Comparison of ENCODE assay signal across 13 cellular contexts in genomic region chr18:13264986-13265900, GRCh38. TPM values are rescaled to one million over a fixed set of nuclear protein-coding genes. Genes with fewer than 3 reads are reported as not detected.
A peak's percentile ranks its signal among the peaks of the same experiment; 100 is the strongest.
DNase-seq lines count a peak whose midpoint lies in the region; ATAC-seq and TF ChIP-seq lines count a peak whose summit lies in the region.
"Had no signal": no experiment of that assay in that cellular context is flagged by ENCODE, and none has a peak within 500 bp of the region (broad histone marks: within the 10 kb centered on the region; RNA-seq: fewer than 3 reads in every experiment).

No MANE protein-coding gene starts in this region.

- no peak for ATAC-seq in activated naive CD8-positive, alpha-beta T cell treated with anti-CD3 and anti-CD28 coated beads, Interleukin-2, amount 10 ng/mL, durations not matched to agents 7 days and 5 days (ENCODE audit: low read depth)
- ATAC-seq in psoas muscle: no peak
- ATAC-seq in GM18519 (IDR thresholded peaks at IDR 0.05; ENCODE audit: low FRiP score, unreplicated experiment): no peak
- ATAC-seq in HG02884 (IDR thresholded peaks at IDR 0.05; ENCODE audit: unreplicated experiment): no peak
- ATAC-seq in HG02678 (IDR thresholded peaks at IDR 0.05; ENCODE audit: unreplicated experiment): no peak

- no peak for TF ChIP-seq POLR2A in transverse colon (IDR thresholded peaks at IDR 0.05)

- peak; percentile 60 for DNase-seq in activated naive CD4-positive, alpha-beta T cell treated with Interleukin-2 at 50 U/mL for 16 hours
- DNase-seq in activated naive CD4-positive, alpha-beta T cell treated with anti-CD3 and anti-CD28 coated beads, Interleukin-2, amount 10 ng/mL, durations not matched to agents 7 days and 5 days: no peak
- DNase-seq in activated naive CD8-positive, alpha-beta T cell treated with anti-CD3 and anti-CD28 coated beads, Interleukin-2, amount 10 ng/mL, durations not matched to agents 7 days and 5 days: peak; percentile 25
- DNase-seq in psoas muscle (no peak), transverse colon (no peak)
- DNase-seq: foreskin keratinocyte, KBM-7, left cardiac atrium had no signal

- H3K9me3 Mint-ChIP-seq in activated naive CD4-positive, alpha-beta T cell treated with anti-CD3 and anti-CD28 coated beads, Interleukin-2, amount 10 ng/mL, durations not matched to agents 7 days and 5 days: no peaks in the 10 kb centered on the region
- H3K9me3 Mint-ChIP-seq in activated naive CD8-positive, alpha-beta T cell treated with anti-CD3 and anti-CD28 coated beads, Interleukin-2, amount 10 ng/mL, durations not matched to agents 7 days and 5 days: no peaks in the 10 kb centered on the region

- H3K9me3 ChIP-seq in psoas muscle: no peaks in the 10 kb centered on the region
- H3K9me3 ChIP-seq in transverse colon: no peaks in the 10 kb centered on the region

- H3K4me1 ChIP-seq in psoas muscle (peaks cover 72% of the 10 kb centered on the region), transverse colon (peaks cover 30 to 66% (median 43%) of the 10 kb centered on the region in 4 donors)
- H3K4me1 ChIP-seq: foreskin keratinocyte had no signal

- H3K27ac ChIP-seq in psoas muscle (peak overlapping the region; percentile 65), transverse colon (peak overlapping the region; percentile 30 to 74 (median 64))
- H3K27ac ChIP-seq: foreskin keratinocyte had no signal

- CTCF ChIA-PET in activated naive CD4-positive, alpha-beta T cell treated with anti-CD3 and anti-CD28 coated beads, Interleukin-2, amount 10 ng/mL, durations not matched to agents 7 days and 5 days (lab: Charles Lee): interaction anchor here (0.9 kb wide), 1 partner anchor 32 kb away, joined by 3 read pairs; no protein-coding TSS in a partner anchor

- WGBS in psoas muscle, 3 donors: 90 to 97% (median 93%) methylated on average over 17 of the region's 17 CpGs
- WGBS in transverse colon (ENCODE audit: low coverage in 1 of 2), 2 donors: 88 to 97% methylated on average over 11 to 17 of the region's 17 CpGs

- in situ Hi-C loops in transverse colon (cut with MboI; ENCODE audit: low pct_ligation_motif_present in 1 of 4, low pct_unique_long_range_greater_than_20kb in 1 of 4, low sequenced_read_pairs in 3 of 4): no loop called here

- intact Hi-C loops in psoas muscle (cut with DNase I) (loop anchor here (5.0 to 10.0 kb wide), 3 partner anchors 43 to 190 kb away; no protein-coding TSS in a partner anchor), transverse colon (cut with DNase I; ENCODE audit: low total_unique reads) (loop anchor here (5.0 kb wide), 1 partner anchor 43 kb away; no protein-coding TSS in a partner anchor)

- no peaks in the 10 kb centered on the region for H3K36me3 Mint-ChIP-seq in activated naive CD4-positive, alpha-beta T cell treated with anti-CD3 and anti-CD28 coated beads, Interleukin-2, amount 10 ng/mL, durations not matched to agents 7 days and 5 days
- no peaks in the 10 kb centered on the region for H3K36me3 Mint-ChIP-seq in activated naive CD8-positive, alpha-beta T cell treated with anti-CD3 and anti-CD28 coated beads, Interleukin-2, amount 10 ng/mL, durations not matched to agents 7 days and 5 days

- no peak overlapping the region for H3K4me3 Mint-ChIP-seq in activated naive CD4-positive, alpha-beta T cell treated with anti-CD3 and anti-CD28 coated beads, Interleukin-2, amount 10 ng/mL, durations not matched to agents 7 days and 5 days
- H3K4me3 Mint-ChIP-seq in activated naive CD8-positive, alpha-beta T cell treated with anti-CD3 and anti-CD28 coated beads, Interleukin-2, amount 10 ng/mL, durations not matched to agents 7 days and 5 days: peak overlapping the region; percentile 64

- no peak for TF ChIP-seq CTCF in psoas muscle (IDR thresholded peaks at IDR 0.05)
- no peak for TF ChIP-seq CTCF in transverse colon (IDR thresholded peaks at IDR 0.05)

- POLR2A ChIA-PET in activated naive CD8-positive, alpha-beta T cell treated with anti-CD3 and anti-CD28 coated beads, Interleukin-2, amount 10 ng/mL, durations not matched to agents 7 days and 5 days (lab: Charles Lee): interaction anchor here (1.2 to 1.5 kb wide), 2 partner anchors 14 to 46 kb away, joined by 3 to 5 read pairs; no protein-coding TSS in a partner anchor

- H3K4me3 ChIP-seq in psoas muscle: no peak overlapping the region
- no peak overlapping the region for H3K4me3 ChIP-seq in transverse colon

- peaks cover 71% of the 10 kb centered on the region for H3K4me1 Mint-ChIP-seq in activated naive CD4-positive, alpha-beta T cell treated with anti-CD3 and anti-CD28 coated beads, Interleukin-2, amount 10 ng/mL, durations not matched to agents 7 days and 5 days
- H3K4me1 Mint-ChIP-seq in activated naive CD8-positive, alpha-beta T cell treated with anti-CD3 and anti-CD28 coated beads, Interleukin-2, amount 10 ng/mL, durations not matched to agents 7 days and 5 days: peaks cover 42% of the 10 kb centered on the region

- H3K36me3 ChIP-seq in psoas muscle (ENCODE audit: insufficient read depth in 1 of 2, low read depth in 1 of 2) (no peaks in the 10 kb centered on the region), transverse colon (no peaks in the 10 kb centered on the region)

- no peak for TF ChIP-seq EP300 in transverse colon (IDR thresholded peaks at IDR 0.05; ENCODE audit: low read depth)

- H3K27me3 ChIP-seq in psoas muscle (ENCODE audit: insufficient read depth in 3 of 3, low read length in 2 of 3) (no peaks in the 10 kb centered on the region), transverse colon (no peaks in the 10 kb centered on the region)
- H3K27me3 ChIP-seq: dorsolateral prefrontal cortex, foreskin keratinocyte had no signal

- no peak overlapping the region for H3K27ac Mint-ChIP-seq in activated naive CD4-positive, alpha-beta T cell treated with anti-CD3 and anti-CD28 coated beads, Interleukin-2, amount 10 ng/mL, durations not matched to agents 7 days and 5 days
- H3K27ac Mint-ChIP-seq in activated naive CD8-positive, alpha-beta T cell treated with anti-CD3 and anti-CD28 coated beads, Interleukin-2, amount 10 ng/mL, durations not matched to agents 7 days and 5 days: peak overlapping the region; percentile 68

- H3K27me3 Mint-ChIP-seq in activated naive CD4-positive, alpha-beta T cell treated with anti-CD3 and anti-CD28 coated beads, Interleukin-2, amount 10 ng/mL, durations not matched to agents 7 days and 5 days: peaks cover 8% of the 10 kb centered on the region
- H3K27me3 Mint-ChIP-seq in activated naive CD8-positive, alpha-beta T cell treated with anti-CD3 and anti-CD28 coated beads, Interleukin-2, amount 10 ng/mL, durations not matched to agents 7 days and 5 days: no peaks in the 10 kb centered on the region

RNA-seq across cellular contexts. Expression of gene LDLRAD4, which starts 46.7 kb away (rescaled TPM):
- 10 to 100 TPM; 40.3 to 44.3 TPM for total RNA-seq in activated naive CD8-positive, alpha-beta T cell treated with anti-CD3 and anti-CD28 coated beads, Interleukin-2, amount 10 ng/mL, durations not matched to agents 7 days and 5 days
- total RNA-seq in psoas muscle (10 to 100 TPM in 1 of 4 donors, 1 to 10 TPM in 3; 3.8 to 13.9 (median 7.8) TPM), transverse colon (100 to 1,000 TPM in 1 of 4 donors, 10 to 100 TPM in 3; 34.8 to 277 (median 60.6) TPM)
- 1 to 10 TPM; 1.8 to 2.1 (median 2.0) TPM for polyA plus RNA-seq in psoas muscle
- total RNA-seq: foreskin keratinocyte had no signal
- polyA plus RNA-seq: AG04450, foreskin keratinocyte had no signal

Comparison
In these comparisons a context has a peak if more than half of its experiments do, and no peak if none do; other contexts are left out.
1. DNase-seq: peak in activated naive CD4-positive, alpha-beta T cell treated with Interleukin-2 at 50 U/mL for 16 hours (single experiment) and activated naive CD8-positive, alpha-beta T cell treated with anti-CD3 and anti-CD28 coated beads, Interleukin-2, amount 10 ng/mL, durations not matched to agents 7 days and 5 days (single experiment); none in activated naive CD4-positive, alpha-beta T cell treated with anti-CD3 and anti-CD28 coated beads, Interleukin-2, amount 10 ng/mL, durations not matched to agents 7 days and 5 days (single experiment), psoas muscle (0 of 2) and transverse colon (single experiment).